10 cellular contexts compared by ENCODE assay signal in the genomic region with DNA sequence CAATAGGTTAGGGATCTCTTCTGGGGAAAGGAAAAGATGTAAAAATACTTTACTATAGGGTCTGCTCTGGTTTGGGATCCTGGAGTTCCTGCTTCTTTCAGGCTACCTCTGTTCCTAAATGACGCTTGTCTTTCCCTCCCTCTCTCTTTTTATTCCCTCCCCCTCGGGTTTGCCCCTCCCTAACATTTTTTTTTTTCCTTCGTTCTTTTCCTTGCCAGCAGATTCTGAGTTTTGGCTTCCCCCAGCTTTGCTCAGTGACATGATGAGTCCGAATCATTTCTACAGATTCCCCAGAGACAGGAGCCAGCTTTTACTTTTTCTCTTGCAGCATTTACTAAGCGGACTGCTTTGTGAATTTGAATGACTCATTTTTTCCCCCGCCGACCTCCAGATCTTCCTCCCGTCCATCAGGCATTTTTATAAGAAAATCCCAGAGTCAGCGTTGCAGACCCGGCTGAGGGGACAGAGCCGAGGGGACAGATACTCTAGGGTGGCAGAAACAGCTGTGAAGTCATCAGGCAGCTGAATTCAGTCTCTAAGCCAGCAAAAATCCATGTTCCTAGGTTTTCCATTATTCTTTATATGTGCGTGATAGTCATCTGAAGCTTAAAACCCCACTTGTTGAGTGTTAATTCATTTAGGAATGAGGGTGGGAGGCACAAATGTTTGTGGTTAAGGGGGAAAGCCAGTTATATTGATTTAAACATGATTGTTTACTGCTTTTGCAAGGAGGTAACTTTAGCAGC. TPM values are rescaled to one million over a fixed set of nuclear protein-coding genes. Genes with fewer than 3 reads are reported as not detected.
DNase-seq lines count a peak whose midpoint lies in the region; ATAC-seq, FAIRE-seq and TF ChIP-seq lines count a peak whose summit lies in the region.
"Had no signal": no experiment of that assay in that cellular context is flagged by ENCODE, and none has a peak within 500 bp of the region (broad histone marks: within the 10 kb centered on the region; RNA-seq: fewer than 3 reads in every experiment).

A gene with protein sequence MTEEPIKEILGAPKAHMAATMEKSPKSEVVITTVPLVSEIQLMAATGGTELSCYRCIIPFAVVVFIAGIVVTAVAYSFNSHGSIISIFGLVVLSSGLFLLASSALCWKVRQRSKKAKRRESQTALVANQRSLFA (minus strand): TSS at position 123 of the 746 bp plus-strand sequence. CDS start 1,794 bp downstream, outside the sequence.

- H3K27ac ChIP-seq in iPS-18a (ENCODE audit: low read length), result no peak within 1 kb of the TSS

- POLR2A ChIA-PET in activated CD4-positive, alpha-beta memory T cell treated with anti-CD3 and anti-CD28 coated beads for 36 hours (lab: Charles Lee), result no interaction called here

- no peaks in the 10 kb centered on the region for H3K36me3 ChIP-seq in iPS-18a (ENCODE audit: control insufficient read depth, low read depth, low read length)

- no peaks in the 10 kb centered on the region for H3K27me3 ChIP-seq in iPS-18a (ENCODE audit: control insufficient read depth, insufficient read depth, low read length)

- peaks cover 56% of the 10 kb centered on the region for H3K27me3 Mint-ChIP-seq in activated CD4-positive, alpha-beta memory T cell treated with anti-CD3 and anti-CD28 coated beads for 36 hours

- H3K4me1 Mint-ChIP-seq in activated CD4-positive, alpha-beta memory T cell treated with anti-CD3 and anti-CD28 coated beads for 36 hours (ENCODE audit: low read depth), result no peaks in the 10 kb centered on the region

- no peak for FAIRE-seq in H54 (lab: Jason Lieb, UNC)

- ATAC-seq in GM18517 (IDR thresholded peaks at IDR 0.05; ENCODE audit: unreplicated experiment), result no peak

- peak; percentile 59 for DNase-seq in H4 (ENCODE audit: low spot score)
- peak; percentile 73 for DNase-seq in amniotic epithelial cell (ENCODE audit: low read depth)
- DNase-seq in smooth muscle cell of the brain vasculature (ENCODE audit: low read depth, low spot score), result peak; percentile 54
- DNase-seq in activated CD4-positive, alpha-beta memory T cell treated with anti-CD3 and anti-CD28 coated beads for 36 hours, result no peak
- DNase-seq in cortex of kidney (lab: John Stamatoyannopoulos, UW), result no peak
- no peak for DNase-seq in H54 (ENCODE audit: insufficient read length, low spot score)
- DNase-seq: caudate nucleus, NCI-H2171 treated with DMSO at 0.1 percent for 48 hours had no signal

- no peaks in the 10 kb centered on the region for H3K9me3 ChIP-seq in iPS-18a (ENCODE audit: control insufficient read depth, low read depth, low read length)

- H3K36me3 Mint-ChIP-seq in activated CD4-positive, alpha-beta memory T cell treated with anti-CD3 and anti-CD28 coated beads for 36 hours, result no peaks in the 10 kb centered on the region

- TF ChIP-seq POLR2A in H54 (IDR thresholded peaks at IDR 0.05; ENCODE audit: low read depth, low read length), result no peak

- CTCF ChIA-PET in activated CD4-positive, alpha-beta memory T cell treated with anti-CD3 and anti-CD28 coated beads for 36 hours (lab: Charles Lee), result interaction anchor here (2.9 to 8.0 kb wide), 2 partner anchors 12 to 197 kb away, joined by 13 to 116 read pairs; no protein-coding TSS in a partner anchor

- intact Hi-C loops in activated CD4-positive, alpha-beta memory T cell treated with anti-CD3 and anti-CD28 coated beads for 36 hours (cut with micrococcal nuclease), result no loop called here

- H3K27ac Mint-ChIP-seq in activated CD4-positive, alpha-beta memory T cell treated with anti-CD3 and anti-CD28 coated beads for 36 hours, result no peak within 1 kb of the TSS

- no peaks in the 10 kb centered on the region for H3K9me3 Mint-ChIP-seq in activated CD4-positive, alpha-beta memory T cell treated with anti-CD3 and anti-CD28 coated beads for 36 hours

- H3K4me3 Mint-ChIP-seq in activated CD4-positive, alpha-beta memory T cell treated with anti-CD3 and anti-CD28 coated beads for 36 hours, result no peak within 1 kb of the TSS

- peak within 1 kb of the TSS; percentile 40 for H3K9ac ChIP-seq in iPS-18a (ENCODE audit: low read length)

- H3K4me3 ChIP-seq in iPS-18a (ENCODE audit: low read length), result peak within 1 kb of the TSS; percentile 53

- peaks cover 20% of the 10 kb centered on the region for H3K4me1 ChIP-seq in iPS-18a (ENCODE audit: control insufficient read depth, low read depth, low read length)

RNA-seq across cellular contexts. Expression of the gene that starts here (rescaled TPM):
- total RNA-seq in H4 (2014; rRNA removed; shearing (Covaris generic)), result 4.6 and 7.8 TPM in 2 replicates
- not detected for total RNA-seq in activated CD4-positive, alpha-beta memory T cell treated with anti-CD3 and anti-CD28 coated beads for 36 hours

Comparison
In these comparisons a context has a peak if more than half of its experiments do, and no peak if none do; other contexts are left out.
1. DNase-seq: peak in H4 (single experiment), amniotic epithelial cell (single experiment) and smooth muscle cell of the brain vasculature (single experiment); none in activated CD4-positive, alpha-beta memory T cell treated with anti-CD3 and anti-CD28 coated beads for 36 hours (single experiment), cortex of kidney (single experiment) and H54 (single experiment).